Comparison of ENCODE assay signal across 9 cellular contexts in genomic region chr10:72126184-72126871, GRCh38. TPM values are rescaled to one million over a fixed set of nuclear protein-coding genes. Genes with fewer than 3 reads are reported as not detected.
DNase-seq lines count a peak whose midpoint lies in the region; ATAC-seq, FAIRE-seq and TF ChIP-seq lines count a peak whose summit lies in the region.
"Had no signal": no experiment of that assay in that cellular context is flagged by ENCODE, and none has a peak within 500 bp of the region (broad histone marks: within the 10 kb centered on the region; RNA-seq: fewer than 3 reads in every experiment).

No MANE protein-coding gene starts in this region.

- peaks cover 13% of the 10 kb centered on the region for H3K36me3 Mint-ChIP-seq in T-cell
- peaks cover 37% of the 10 kb centered on the region for H3K36me3 Mint-ChIP-seq in nephron progenitor cell (ENCODE audit: low read depth)

- peak; percentile 72 for FAIRE-seq in GM18507 (lab: Jason Lieb, UNC)
- FAIRE-seq: islet of Langerhans had no signal

- peak in 2 of 4 experiments; percentile 31 to 44 for ATAC-seq in T-cell (replicated peaks in 1 of 4)
- ATAC-seq in right cardiac atrium = peak; percentile 28 to 37
- no peak for ATAC-seq in GM19463 (IDR thresholded peaks at IDR 0.05; ENCODE audit: unreplicated experiment)
- no peak for ATAC-seq in GM18505 (IDR thresholded peaks at IDR 0.05; ENCODE audit: unreplicated experiment)

- TF ChIP-seq CTCF in AG09309 (IDR thresholded peaks at IDR 0.05; ENCODE audit: control insufficient read depth, insufficient read depth, low read depth, low read length, missing control alignments) (peak; percentile 55), nephron progenitor cell (IDR thresholded peaks at IDR 0.05) (no peak)

- H3K27me3 ChIP-seq in right cardiac atrium (ENCODE audit: control insufficient read depth, insufficient read depth) = no peaks in the 10 kb centered on the region

- 93% methylated on average over 3 of the region's 3 CpGs for WGBS in right cardiac atrium

- no peaks in the 10 kb centered on the region for H3K9me3 ChIP-seq in right cardiac atrium (ENCODE audit: control insufficient read depth, low read length)

- no peak overlapping the region for H3K27ac ChIP-seq in right cardiac atrium (ENCODE audit: low read length)

- POLR2A ChIA-PET in T-cell (lab: Charles Lee) = interaction anchor here in 1 of 2 donors (0.5 to 1.2 kb wide), 2 partner anchors 11 to 970 kb away, joined by 3 to 4 read pairs; partner anchors contain the start of gene P4HA1

- no peak overlapping the region for H3K4me3 ChIP-seq in AG09309 (ENCODE audit: control insufficient read depth, low read depth, low read length)
- no peak overlapping the region for H3K4me3 ChIP-seq in right cardiac atrium (ENCODE audit: low read length)

- H3K4me3 Mint-ChIP-seq in T-cell = no peak overlapping the region
- H3K4me3 Mint-ChIP-seq in nephron progenitor cell = no peak overlapping the region

- CTCF ChIA-PET in T-cell (lab: Charles Lee) = interaction anchor here in 1 of 2 donors (0.7 to 1.6 kb wide), 6 partner anchors 11 to 211 kb away, joined by 3 to 8 read pairs (median 4); partner anchors contain the start of gene SPOCK2

- H3K9me3 Mint-ChIP-seq in T-cell (no peaks in the 10 kb centered on the region), nephron progenitor cell (peaks cover 4% of the 10 kb centered on the region)

- intact Hi-C loops in right cardiac atrium (cut with DNase I) = loop anchor here in 3 of 4 donors (10.0 kb wide), 2 partner anchors 98 to 208 kb away; no protein-coding TSS in a partner anchor

- no peaks in the 10 kb centered on the region for H3K4me1 ChIP-seq in right cardiac atrium (ENCODE audit: control insufficient read depth, insufficient read depth, low read length)

- DNase-seq in AG09309 (ENCODE audit: low read depth) = no peak
- no peak for DNase-seq in GM18507 (ENCODE audit: extremely low spot score, insufficient read length, low read depth)
- no peak for DNase-seq in T-cell
- no peak for DNase-seq in right cardiac atrium
- DNase-seq in nephron progenitor cell = no peak
- no peak for DNase-seq in DMS153 (lab: John Stamatoyannopoulos, UW)

- TF ChIP-seq POLR2A in GM18505 (IDR thresholded peaks at IDR 0.05; ENCODE audit: borderline replicate concordance, extremely low read depth, insufficient read depth, insufficient read length) = no peak

- H3K27ac Mint-ChIP-seq in T-cell (peak overlapping the region; percentile 28 to 54), nephron progenitor cell (no peak overlapping the region)

- no peaks in the 10 kb centered on the region for H3K27me3 Mint-ChIP-seq in T-cell
- no peaks in the 10 kb centered on the region for H3K27me3 Mint-ChIP-seq in nephron progenitor cell (ENCODE audit: low read depth, poor library complexity)

- H3K4me1 Mint-ChIP-seq in T-cell = peaks cover 33 to 37% (median 34%) of the 10 kb centered on the region in 3 donors
- H3K4me1 Mint-ChIP-seq in nephron progenitor cell = peaks cover 28% of the 10 kb centered on the region

RNA-seq across cellular contexts. Expression of gene SPOCK2, which starts 38.0 kb away (rescaled TPM):
- total RNA-seq in T-cell (100 to 1,000 TPM; 501 to 684 (median 547) TPM), right cardiac atrium (10 to 100 TPM in 1 of 4 donors, 1 to 10 TPM in 3; 4.9 to 10.9 (median 6.9) TPM)
- 12.8 TPM for polyA plus RNA-seq in right cardiac atrium

Comparison
In these comparisons a context has a peak if more than half of its experiments do, and no peak if none do; other contexts are left out.
1. ATAC-seq: peak in right cardiac atrium (2 of 2); none in GM19463 (single experiment) and GM18505 (single experiment).
2. RNA of gene SPOCK2, which starts 38.0 kb away (total RNA-seq): 501 to 684 TPM in T-cell; 4.9 to 10.9 TPM in right cardiac atrium; every median in the first group is over 10 times any median in the second.